ENCODE assay signal across 1 cellular context in genomic region chr7:130899638-130900401, GRCh38.
A peak's percentile ranks its signal among the peaks of the same experiment; 100 is the strongest.
TF ChIP-seq lines count a peak whose summit lies in the region.

No MANE protein-coding gene starts in this region.

TF ChIP-seq in HepG2, 621 proteins besides CTCF, POLR2A, EP300 and RAD21 (continued from another document and continues in another):
- TF ChIP-seq THRA (CRISPR knock-in tag; IDR thresholded peaks at IDR 0.05; ENCODE audit: borderline replicate concordance), result peak; percentile 85; the same call in 1 of the 2 replicates
- TF ChIP-seq, protein P1, sequence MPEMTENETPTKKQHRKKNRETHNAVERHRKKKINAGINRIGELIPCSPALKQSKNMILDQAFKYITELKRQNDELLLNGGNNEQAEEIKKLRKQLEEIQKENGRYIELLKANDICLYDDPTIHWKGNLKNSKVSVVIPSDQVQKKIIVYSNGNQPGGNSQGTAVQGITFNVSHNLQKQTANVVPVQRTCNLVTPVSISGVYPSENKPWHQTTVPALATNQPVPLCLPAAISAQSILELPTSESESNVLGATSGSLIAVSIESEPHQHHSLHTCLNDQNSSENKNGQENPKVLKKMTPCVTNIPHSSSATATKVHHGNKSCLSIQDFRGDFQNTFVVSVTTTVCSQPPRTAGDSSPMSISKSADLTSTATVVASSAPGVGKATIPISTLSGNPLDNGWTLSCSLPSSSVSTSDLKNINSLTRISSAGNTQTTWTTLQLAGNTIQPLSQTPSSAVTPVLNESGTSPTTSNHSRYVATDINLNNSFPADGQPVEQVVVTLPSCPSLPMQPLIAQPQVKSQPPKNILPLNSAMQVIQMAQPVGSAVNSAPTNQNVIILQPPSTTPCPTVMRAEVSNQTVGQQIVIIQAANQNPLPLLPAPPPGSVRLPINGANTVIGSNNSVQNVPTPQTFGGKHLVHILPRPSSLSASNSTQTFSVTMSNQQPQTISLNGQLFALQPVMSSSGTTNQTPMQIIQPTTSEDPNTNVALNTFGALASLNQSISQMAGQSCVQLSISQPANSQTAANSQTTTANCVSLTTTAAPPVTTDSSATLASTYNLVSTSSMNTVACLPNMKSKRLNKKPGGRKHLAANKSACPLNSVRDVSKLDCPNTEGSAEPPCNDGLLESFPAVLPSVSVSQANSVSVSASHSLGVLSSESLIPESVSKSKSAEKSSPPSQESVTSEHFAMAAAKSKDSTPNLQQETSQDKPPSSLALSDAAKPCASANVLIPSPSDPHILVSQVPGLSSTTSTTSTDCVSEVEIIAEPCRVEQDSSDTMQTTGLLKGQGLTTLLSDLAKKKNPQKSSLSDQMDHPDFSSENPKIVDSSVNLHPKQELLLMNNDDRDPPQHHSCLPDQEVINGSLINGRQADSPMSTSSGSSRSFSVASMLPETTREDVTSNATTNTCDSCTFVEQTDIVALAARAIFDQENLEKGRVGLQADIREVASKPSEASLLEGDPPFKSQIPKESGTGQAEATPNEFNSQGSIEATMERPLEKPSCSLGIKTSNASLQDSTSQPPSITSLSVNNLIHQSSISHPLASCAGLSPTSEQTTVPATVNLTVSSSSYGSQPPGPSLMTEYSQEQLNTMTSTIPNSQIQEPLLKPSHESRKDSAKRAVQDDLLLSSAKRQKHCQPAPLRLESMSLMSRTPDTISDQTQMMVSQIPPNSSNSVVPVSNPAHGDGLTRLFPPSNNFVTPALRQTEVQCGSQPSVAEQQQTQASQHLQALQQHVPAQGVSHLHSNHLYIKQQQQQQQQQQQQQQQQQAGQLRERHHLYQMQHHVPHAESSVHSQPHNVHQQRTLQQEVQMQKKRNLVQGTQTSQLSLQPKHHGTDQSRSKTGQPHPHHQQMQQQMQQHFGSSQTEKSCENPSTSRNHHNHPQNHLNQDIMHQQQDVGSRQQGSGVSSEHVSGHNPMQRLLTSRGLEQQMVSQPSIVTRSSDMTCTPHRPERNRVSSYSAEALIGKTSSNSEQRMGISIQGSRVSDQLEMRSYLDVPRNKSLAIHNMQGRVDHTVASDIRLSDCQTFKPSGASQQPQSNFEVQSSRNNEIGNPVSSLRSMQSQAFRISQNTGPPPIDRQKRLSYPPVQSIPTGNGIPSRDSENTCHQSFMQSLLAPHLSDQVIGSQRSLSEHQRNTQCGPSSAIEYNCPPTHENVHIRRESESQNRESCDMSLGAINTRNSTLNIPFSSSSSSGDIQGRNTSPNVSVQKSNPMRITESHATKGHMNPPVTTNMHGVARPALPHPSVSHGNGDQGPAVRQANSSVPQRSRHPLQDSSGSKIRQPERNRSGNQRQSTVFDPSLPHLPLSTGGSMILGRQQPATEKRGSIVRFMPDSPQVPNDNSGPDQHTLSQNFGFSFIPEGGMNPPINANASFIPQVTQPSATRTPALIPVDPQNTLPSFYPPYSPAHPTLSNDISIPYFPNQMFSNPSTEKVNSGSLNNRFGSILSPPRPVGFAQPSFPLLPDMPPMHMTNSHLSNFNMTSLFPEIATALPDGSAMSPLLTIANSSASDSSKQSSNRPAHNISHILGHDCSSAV (CRISPR knock-in tag; IDR thresholded peaks at IDR 0.05; ENCODE audit: borderline replicate concordance), result no peak
- TF ChIP-seq ZBED4 (CRISPR knock-in tag; IDR thresholded peaks at IDR 0.05; ENCODE audit: borderline replicate concordance), result peak; percentile 34; the same call in 1 of the 2 replicates
- TF ChIP-seq ERF (CRISPR knock-in tag; IDR thresholded peaks at IDR 0.05), result peak; percentile 88
- TF ChIP-seq ZNF333 (CRISPR knock-in tag; IDR thresholded peaks at IDR 0.05; ENCODE audit: borderline replicate concordance), result no peak; the same call in 1 of the 2 replicates
- no peak for TF ChIP-seq TMF1 (CRISPR knock-in tag; IDR thresholded peaks at IDR 0.05; ENCODE audit: low read depth)
- TF ChIP-seq, protein P2, sequence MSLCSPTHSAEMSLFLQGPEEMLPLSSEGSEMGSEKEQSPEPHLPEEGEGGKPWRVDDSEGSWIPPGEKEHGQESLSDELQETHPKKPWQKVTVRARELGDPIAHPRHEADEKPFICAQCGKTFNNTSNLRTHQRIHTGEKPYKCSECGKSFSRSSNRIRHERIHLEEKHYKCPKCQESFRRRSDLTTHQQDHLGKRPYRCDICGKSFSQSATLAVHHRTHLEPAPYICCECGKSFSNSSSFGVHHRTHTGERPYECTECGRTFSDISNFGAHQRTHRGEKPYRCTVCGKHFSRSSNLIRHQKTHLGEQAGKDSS (CRISPR knock-in tag; IDR thresholded peaks at IDR 0.05; ENCODE audit: borderline replicate concordance, low read depth), result peak; percentile 100
- TF ChIP-seq, protein P3, sequence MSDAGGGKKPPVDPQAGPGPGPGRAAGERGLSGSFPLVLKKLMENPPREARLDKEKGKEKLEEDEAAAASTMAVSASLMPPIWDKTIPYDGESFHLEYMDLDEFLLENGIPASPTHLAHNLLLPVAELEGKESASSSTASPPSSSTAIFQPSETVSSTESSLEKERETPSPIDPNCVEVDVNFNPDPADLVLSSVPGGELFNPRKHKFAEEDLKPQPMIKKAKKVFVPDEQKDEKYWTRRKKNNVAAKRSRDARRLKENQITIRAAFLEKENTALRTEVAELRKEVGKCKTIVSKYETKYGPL (CRISPR knock-in tag; IDR thresholded peaks at IDR 0.05), result 0 out of 2 replicates have a peak, but pooled peaks have one; percentile 50
- TF ChIP-seq HES4 (CRISPR knock-in tag; IDR thresholded peaks at IDR 0.05; ENCODE audit: borderline replicate concordance), result no peak
- TF ChIP-seq, protein P4, sequence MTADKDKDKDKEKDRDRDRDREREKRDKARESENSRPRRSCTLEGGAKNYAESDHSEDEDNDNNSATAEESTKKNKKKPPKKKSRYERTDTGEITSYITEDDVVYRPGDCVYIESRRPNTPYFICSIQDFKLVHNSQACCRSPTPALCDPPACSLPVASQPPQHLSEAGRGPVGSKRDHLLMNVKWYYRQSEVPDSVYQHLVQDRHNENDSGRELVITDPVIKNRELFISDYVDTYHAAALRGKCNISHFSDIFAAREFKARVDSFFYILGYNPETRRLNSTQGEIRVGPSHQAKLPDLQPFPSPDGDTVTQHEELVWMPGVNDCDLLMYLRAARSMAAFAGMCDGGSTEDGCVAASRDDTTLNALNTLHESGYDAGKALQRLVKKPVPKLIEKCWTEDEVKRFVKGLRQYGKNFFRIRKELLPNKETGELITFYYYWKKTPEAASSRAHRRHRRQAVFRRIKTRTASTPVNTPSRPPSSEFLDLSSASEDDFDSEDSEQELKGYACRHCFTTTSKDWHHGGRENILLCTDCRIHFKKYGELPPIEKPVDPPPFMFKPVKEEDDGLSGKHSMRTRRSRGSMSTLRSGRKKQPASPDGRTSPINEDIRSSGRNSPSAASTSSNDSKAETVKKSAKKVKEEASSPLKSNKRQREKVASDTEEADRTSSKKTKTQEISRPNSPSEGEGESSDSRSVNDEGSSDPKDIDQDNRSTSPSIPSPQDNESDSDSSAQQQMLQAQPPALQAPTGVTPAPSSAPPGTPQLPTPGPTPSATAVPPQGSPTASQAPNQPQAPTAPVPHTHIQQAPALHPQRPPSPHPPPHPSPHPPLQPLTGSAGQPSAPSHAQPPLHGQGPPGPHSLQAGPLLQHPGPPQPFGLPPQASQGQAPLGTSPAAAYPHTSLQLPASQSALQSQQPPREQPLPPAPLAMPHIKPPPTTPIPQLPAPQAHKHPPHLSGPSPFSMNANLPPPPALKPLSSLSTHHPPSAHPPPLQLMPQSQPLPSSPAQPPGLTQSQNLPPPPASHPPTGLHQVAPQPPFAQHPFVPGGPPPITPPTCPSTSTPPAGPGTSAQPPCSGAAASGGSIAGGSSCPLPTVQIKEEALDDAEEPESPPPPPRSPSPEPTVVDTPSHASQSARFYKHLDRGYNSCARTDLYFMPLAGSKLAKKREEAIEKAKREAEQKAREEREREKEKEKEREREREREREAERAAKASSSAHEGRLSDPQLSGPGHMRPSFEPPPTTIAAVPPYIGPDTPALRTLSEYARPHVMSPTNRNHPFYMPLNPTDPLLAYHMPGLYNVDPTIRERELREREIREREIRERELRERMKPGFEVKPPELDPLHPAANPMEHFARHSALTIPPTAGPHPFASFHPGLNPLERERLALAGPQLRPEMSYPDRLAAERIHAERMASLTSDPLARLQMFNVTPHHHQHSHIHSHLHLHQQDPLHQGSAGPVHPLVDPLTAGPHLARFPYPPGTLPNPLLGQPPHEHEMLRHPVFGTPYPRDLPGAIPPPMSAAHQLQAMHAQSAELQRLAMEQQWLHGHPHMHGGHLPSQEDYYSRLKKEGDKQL (CRISPR knock-in tag; IDR thresholded peaks at IDR 0.05; ENCODE audit: low read depth), result peak; percentile 74; the same call in 1 of the 2 replicates
- TF ChIP-seq, protein P5, sequence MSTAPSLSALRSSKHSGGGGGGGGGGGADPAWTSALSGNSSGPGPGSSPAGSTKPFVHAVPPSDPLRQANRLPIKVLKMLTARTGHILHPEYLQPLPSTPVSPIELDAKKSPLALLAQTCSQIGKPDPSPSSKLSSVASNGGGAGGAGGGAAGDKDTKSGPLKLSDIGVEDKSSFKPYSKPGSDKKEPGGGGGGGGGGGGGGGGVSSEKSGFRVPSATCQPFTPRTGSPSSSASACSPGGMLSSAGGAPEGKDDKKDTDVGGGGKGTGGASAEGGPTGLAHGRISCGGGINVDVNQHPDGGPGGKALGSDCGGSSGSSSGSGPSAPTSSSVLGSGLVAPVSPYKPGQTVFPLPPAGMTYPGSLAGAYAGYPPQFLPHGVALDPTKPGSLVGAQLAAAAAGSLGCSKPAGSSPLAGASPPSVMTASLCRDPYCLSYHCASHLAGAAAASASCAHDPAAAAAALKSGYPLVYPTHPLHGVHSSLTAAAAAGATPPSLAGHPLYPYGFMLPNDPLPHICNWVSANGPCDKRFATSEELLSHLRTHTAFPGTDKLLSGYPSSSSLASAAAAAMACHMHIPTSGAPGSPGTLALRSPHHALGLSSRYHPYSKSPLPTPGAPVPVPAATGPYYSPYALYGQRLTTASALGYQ (CRISPR knock-in tag; IDR thresholded peaks at IDR 0.05), result peak; percentile 95
- peak; percentile 66; the same call in 1 of the 2 replicates for TF ChIP-seq FOXK2 (IDR thresholded peaks at IDR 0.05)
- TF ChIP-seq NFYB (CRISPR knock-in tag; IDR thresholded peaks at IDR 0.05), result no peak
- TF ChIP-seq TEAD3 (CRISPR knock-in tag; optimal IDR thresholded peaks at IDR 0.05; ENCODE audit: borderline replicate concordance), result peak; percentile 64
- peak; percentile 43; the same call in 1 of the 2 replicates for TF ChIP-seq TSC22D2 (CRISPR knock-in tag; IDR thresholded peaks at IDR 0.05; ENCODE audit: borderline replicate concordance)
- no peak for TF ChIP-seq JUNB (CRISPR knock-in tag; IDR thresholded peaks at IDR 0.05; ENCODE audit: borderline replicate concordance)
- TF ChIP-seq ARID3A (IDR thresholded peaks at IDR 0.05; ENCODE audit: low read depth, low read length), result peak; percentile 19; the same call in 1 of the 2 replicates
- TF ChIP-seq, protein P6, sequence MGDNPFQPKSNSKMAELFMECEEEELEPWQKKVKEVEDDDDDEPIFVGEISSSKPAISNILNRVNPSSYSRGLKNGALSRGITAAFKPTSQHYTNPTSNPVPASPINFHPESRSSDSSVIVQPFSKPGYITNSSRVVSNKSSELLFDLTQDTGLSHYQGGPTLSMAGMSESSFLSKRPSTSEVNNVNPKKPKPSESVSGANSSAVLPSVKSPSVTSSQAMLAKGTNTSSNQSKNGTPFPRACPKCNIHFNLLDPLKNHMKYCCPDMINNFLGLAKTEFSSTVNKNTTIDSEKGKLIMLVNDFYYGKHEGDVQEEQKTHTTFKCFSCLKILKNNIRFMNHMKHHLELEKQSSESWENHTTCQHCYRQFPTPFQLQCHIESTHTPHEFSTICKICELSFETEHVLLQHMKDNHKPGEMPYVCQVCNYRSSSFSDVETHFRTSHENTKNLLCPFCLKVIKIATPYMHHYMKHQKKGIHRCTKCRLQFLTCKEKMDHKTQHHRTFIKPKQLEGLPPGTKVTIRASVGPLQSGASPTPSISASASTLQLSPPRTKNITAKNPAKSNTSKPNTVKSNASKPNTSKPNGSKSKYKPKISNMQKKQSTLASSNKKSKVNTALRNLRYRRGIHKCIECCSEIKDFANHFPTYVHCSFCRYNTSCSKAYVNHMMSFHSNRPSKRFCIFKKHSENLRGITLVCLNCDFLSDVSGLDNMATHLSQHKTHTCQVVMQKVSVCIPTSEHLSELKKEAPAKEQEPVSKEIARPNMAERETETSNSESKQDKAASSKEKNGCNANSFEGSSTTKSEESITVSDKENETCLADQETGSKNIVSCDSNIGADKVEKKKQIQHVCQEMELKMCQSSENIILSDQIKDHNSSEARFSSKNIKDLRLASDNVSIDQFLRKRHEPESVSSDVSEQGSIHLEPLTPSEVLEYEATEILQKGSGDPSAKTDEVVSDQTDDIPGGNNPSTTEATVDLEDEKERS (CRISPR knock-in tag; IDR thresholded peaks at IDR 0.05), result peak; percentile 60; the same call in 1 of the 2 replicates
